In the genomic region with DNA sequence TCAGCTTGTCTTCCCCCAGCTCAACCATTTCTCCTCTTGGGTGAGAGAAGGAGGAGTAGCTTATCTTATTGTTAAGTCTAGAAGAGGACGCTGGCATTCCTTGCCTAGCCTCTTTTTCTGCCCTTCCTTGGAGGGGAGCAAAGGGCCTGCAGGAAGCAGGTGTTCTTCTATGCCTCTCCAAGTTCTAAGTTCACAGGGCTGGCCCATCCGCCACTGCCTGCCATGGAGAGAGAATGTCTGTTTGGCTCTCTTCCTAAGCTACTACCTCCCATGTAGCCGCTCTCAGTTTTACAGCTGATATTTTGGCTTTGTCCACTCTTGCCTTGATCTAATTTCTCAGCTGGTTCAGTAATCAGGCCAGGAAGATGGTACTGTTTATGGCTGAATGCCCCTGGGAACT, we compare ENCODE assay signal across 23 cellular contexts.
"Had no signal": no experiment of that assay in that cellular context is flagged by ENCODE, and none has a peak within 500 bp of the region (broad histone marks: within the 10 kb centered on the region; RNA-seq: fewer than 3 reads in every experiment).

No MANE protein-coding gene starts in this region.

- H3K27ac Mint-ChIP-seq: activated CD4-positive, alpha-beta memory T cell treated with anti-CD3 and anti-CD28 coated beads, Interleukin-2, amount 10 ng/mL, durations not matched to agents 7 days and 5 days; activated CD4-positive, alpha-beta T cell treated with anti-CD3 and anti-CD28 coated beads for 36 hours; activated CD4-positive, alpha-beta T cell treated with anti-CD3 and anti-CD28 coated beads, Interleukin-2, amount 10 ng/mL, durations not matched to agents 24 days and 14 days; activated naive CD8-positive, alpha-beta T cell; activated T-cell treated with anti-CD3 and anti-CD28 coated beads, Interleukin-2, amount 50 U/mL, for 24 hours; activated T-cell treated with anti-CD3 and anti-CD28 coated beads, Interleukin-2, amount 50 U/mL, for 72 hours had no signal

- H3K27me3 Mint-ChIP-seq: activated CD4-positive, alpha-beta memory T cell treated with anti-CD3 and anti-CD28 coated beads, Interleukin-2, amount 10 ng/mL, durations not matched to agents 7 days and 5 days; activated CD4-positive, alpha-beta T cell treated with anti-CD3 and anti-CD28 coated beads, Interleukin-2, amount 10 ng/mL, durations not matched to agents 24 days and 14 days had no signal

- H3K4me3 ChIP-seq: heart left ventricle had no signal

- DNase-seq: activated CD4-positive, alpha-beta memory T cell treated with anti-CD3 and anti-CD28 coated beads, Interleukin-2, amount 10 ng/mL, durations not matched to agents 7 days and 5 days; activated CD4-positive, alpha-beta T cell treated with anti-CD3 and anti-CD28 coated beads for 36 hours; activated CD4-positive, alpha-beta T cell treated with anti-CD3 and anti-CD28 coated beads, Interleukin-2, amount 10 ng/mL, durations not matched to agents 24 days and 14 days; activated CD4-positive, CD25-positive, alpha-beta regulatory T cell; activated CD4-positive, CD25-positive, alpha-beta regulatory T cell treated with anti-CD3 and anti-CD28 coated beads, Interleukin-2, amount 50 U/mL, for 72 hours; activated CD8-positive, alpha-beta memory T cell treated with anti-CD3 and anti-CD28 coated beads, Interleukin-2, amount 50 U/mL, for 48 hours; activated gamma-delta T cell; activated naive CD4-positive, alpha-beta T cell; activated naive CD4-positive, alpha-beta T cell treated with anti-CD3 and anti-CD28 coated beads, Interleukin-2, amount 50 U/mL, for 16 hours; activated T-cell treated with anti-CD3 and anti-CD28 coated beads for 4 hours; activated T-cell treated with anti-CD3 and anti-CD28 coated beads, Interleukin-2, amount 50 U/mL, for 24 hours; activated T-cell treated with anti-CD3 and anti-CD28 coated beads, Interleukin-2, amount 50 U/mL, for 72 hours; amniotic stem cell; anterior cingulate cortex; brain microvascular endothelial cell; caudate nucleus; cortex of kidney; effector CD8-positive, alpha-beta T cell; foreskin fibroblast; glutamatergic neuron; heart left ventricle; T-helper 2 cell had no signal

- H3K36me3 Mint-ChIP-seq: activated naive CD8-positive, alpha-beta T cell had no signal

- H3K4me3 Mint-ChIP-seq: activated CD4-positive, alpha-beta memory T cell treated with anti-CD3 and anti-CD28 coated beads, Interleukin-2, amount 10 ng/mL, durations not matched to agents 7 days and 5 days; activated CD4-positive, alpha-beta T cell treated with anti-CD3 and anti-CD28 coated beads for 36 hours; activated CD4-positive, alpha-beta T cell treated with anti-CD3 and anti-CD28 coated beads, Interleukin-2, amount 10 ng/mL, durations not matched to agents 24 days and 14 days; activated naive CD8-positive, alpha-beta T cell; activated T-cell treated with anti-CD3 and anti-CD28 coated beads, Interleukin-2, amount 50 U/mL, for 24 hours; activated T-cell treated with anti-CD3 and anti-CD28 coated beads, Interleukin-2, amount 50 U/mL, for 72 hours had no signal

- H3K27me3 ChIP-seq: brain microvascular endothelial cell had no signal

- H3K36me3 ChIP-seq: brain microvascular endothelial cell, heart left ventricle had no signal

- H3K9me3 ChIP-seq: heart left ventricle had no signal

- H3K4me1 Mint-ChIP-seq: activated CD4-positive, alpha-beta memory T cell treated with anti-CD3 and anti-CD28 coated beads, Interleukin-2, amount 10 ng/mL, durations not matched to agents 7 days and 5 days; activated CD4-positive, alpha-beta T cell treated with anti-CD3 and anti-CD28 coated beads for 36 hours; activated CD4-positive, alpha-beta T cell treated with anti-CD3 and anti-CD28 coated beads, Interleukin-2, amount 10 ng/mL, durations not matched to agents 24 days and 14 days had no signal

- H3K9me3 Mint-ChIP-seq: activated CD4-positive, alpha-beta T cell treated with anti-CD3 and anti-CD28 coated beads, Interleukin-2, amount 10 ng/mL, durations not matched to agents 24 days and 14 days; activated T-cell treated with anti-CD3 and anti-CD28 coated beads, Interleukin-2, amount 50 U/mL, for 24 hours; activated T-cell treated with anti-CD3 and anti-CD28 coated beads, Interleukin-2, amount 50 U/mL, for 72 hours had no signal

- H3K27ac ChIP-seq: brain microvascular endothelial cell had no signal
